In the genomic region with DNA sequence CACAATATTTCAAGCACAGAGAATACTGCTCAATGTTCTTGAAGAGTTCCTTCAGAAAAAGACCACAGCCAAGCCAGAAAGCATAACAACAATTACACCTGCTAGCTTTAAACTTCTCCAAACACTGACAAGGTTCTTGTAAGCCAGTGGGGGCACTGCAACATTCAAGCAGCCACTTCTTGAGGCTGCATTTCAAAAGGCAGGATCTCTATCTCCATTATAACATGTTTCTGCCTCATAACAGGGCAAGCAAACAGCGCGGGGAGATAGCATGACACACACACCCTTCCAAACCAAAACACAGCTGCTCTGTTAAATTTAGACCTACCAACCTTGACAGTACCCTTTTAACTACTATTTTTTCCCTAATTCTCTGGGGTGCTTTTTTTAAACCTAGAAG, we compare ENCODE assay signal across 8 cellular contexts. TPM values are rescaled to one million over a fixed set of nuclear protein-coding genes. Genes with fewer than 3 reads are reported as not detected.
DNase-seq lines count a peak whose midpoint lies in the region; ATAC-seq and TF ChIP-seq lines count a peak whose summit lies in the region.

No MANE protein-coding gene starts in this region.

- H3K36me3 ChIP-seq in OCI-LY7 (ENCODE audit: insufficient read depth, low read length): peaks cover 22% of the 10 kb centered on the region
- H3K36me3 ChIP-seq in heart left ventricle: peaks cover 0 to 3% (median 0%) of the 10 kb centered on the region in 9 donors

- CTCF ChIA-PET in OCI-LY7 (lab: Charles Lee; ENCODE audit: unreplicated experiment): no interaction called here
- CTCF ChIA-PET in activated CD8-positive, alpha-beta T cell treated with anti-CD3 and anti-CD28 coated beads, Interleukin-2, amount 10 ng/mL, durations not matched to agents 7 days and 5 days (lab: Charles Lee): interaction anchor here (0.7 kb wide), 1 partner anchor 213 kb away, joined by 3 read pairs; no protein-coding TSS in a partner anchor

- peaks cover 4% of the 10 kb centered on the region for H3K4me1 Mint-ChIP-seq in activated CD8-positive, alpha-beta T cell treated with anti-CD3 and anti-CD28 coated beads, Interleukin-2, amount 10 ng/mL, durations not matched to agents 7 days and 5 days (ENCODE audit: low read depth)

- TF ChIP-seq POLR2A in heart left ventricle (IDR thresholded peaks at IDR 0.05): no peak

- TF ChIP-seq CTCF in AG09309 (IDR thresholded peaks at IDR 0.05; ENCODE audit: control insufficient read depth, insufficient read depth, low read depth, low read length, missing control alignments) (peak; percentile 19), GM20000 (IDR thresholded peaks at IDR 0.05; ENCODE audit: extremely low read depth, missing control alignments) (no peak), OCI-LY7 (conservative IDR thresholded peaks at IDR 0.05; ENCODE audit: low read length) (peak; percentile 73), heart left ventricle (IDR thresholded peaks at IDR 0.05) (peak in 3 of 12 donors; percentile 25 to 41 (median 30))

- H3K27me3 Mint-ChIP-seq in activated CD8-positive, alpha-beta T cell treated with anti-CD3 and anti-CD28 coated beads, Interleukin-2, amount 10 ng/mL, durations not matched to agents 7 days and 5 days (ENCODE audit: low read depth): no peaks in the 10 kb centered on the region

- no peaks in the 10 kb centered on the region for H3K9me2 ChIP-seq in OCI-LY7 (ENCODE audit: insufficient read depth, low read length)

- intact Hi-C loops in OCI-LY7 (cut with micrococcal nuclease; ENCODE audit: unreplicated experiment) (no loop called here), heart left ventricle (cut with DNase I) (no loop called here)

- H3K9me3 ChIP-seq in OCI-LY7 (ENCODE audit: low read length) (no peaks in the 10 kb centered on the region), heart left ventricle (no peaks in the 10 kb centered on the region)

- no TSS peak for BruUV-seq in OCI-LY7 (replicated peaks; lab: Mats Ljungman, UMichigan)

- peak; percentile 48 to 56 (median 55) for ATAC-seq in heart left ventricle
- no peak for ATAC-seq in GM21825 (IDR thresholded peaks at IDR 0.05; ENCODE audit: unreplicated experiment)
- no peak for ATAC-seq in activated CD8-positive, alpha-beta T cell treated with anti-CD3 and anti-CD28 coated beads, Interleukin-2, amount 10 ng/mL, durations not matched to agents 7 days and 5 days

- no peak overlapping the region for H3K27ac Mint-ChIP-seq in activated CD8-positive, alpha-beta T cell treated with anti-CD3 and anti-CD28 coated beads, Interleukin-2, amount 10 ng/mL, durations not matched to agents 7 days and 5 days

- peaks cover 80% of the 10 kb centered on the region for H3K79me2 ChIP-seq in OCI-LY7 (ENCODE audit: insufficient read depth, low read depth, low read length)

- WGBS in heart left ventricle, 4 donors: 24 to 33% (median 27%) methylated on average over 2 of the region's 2 CpGs

- no peak overlapping the region for H3K27ac ChIP-seq in OCI-LY7 (ENCODE audit: low read depth, low read length, poor library complexity, severe bottlenecking)
- H3K27ac ChIP-seq in heart left ventricle: peak overlapping the region in 9 of 12 donors; percentile 1 to 80 (median 39)

- no peak overlapping the region for H3K4me3 Mint-ChIP-seq in activated CD8-positive, alpha-beta T cell treated with anti-CD3 and anti-CD28 coated beads, Interleukin-2, amount 10 ng/mL, durations not matched to agents 7 days and 5 days

- DNase-seq in AG09309 (ENCODE audit: low read depth) (no peak), GM20000 (ENCODE audit: low spot score) (peak; percentile 23), OCI-LY7 (ENCODE audit: low spot score) (peak; percentile 65), heart left ventricle (peak in 2 of 5 donors; percentile 19 to 31), SHP77 (lab: John Stamatoyannopoulos, UW) (no peak), NK-92 (lab: John Stamatoyannopoulos, UW; ENCODE audit: unreplicated experiment) (no peak)
- no peak for DNase-seq in activated CD8-positive, alpha-beta T cell treated with anti-CD3 and anti-CD28 coated beads, Interleukin-2, amount 10 ng/mL, durations not matched to agents 7 days and 5 days

- peaks cover 18% of the 10 kb centered on the region for H3K4me1 ChIP-seq in OCI-LY7 (ENCODE audit: insufficient read depth, low read length, poor library complexity, severe bottlenecking)
- peaks cover 3 to 56% (median 46%) of the 10 kb centered on the region in 12 donors for H3K4me1 ChIP-seq in heart left ventricle

- POLR2A ChIA-PET in OCI-LY7 (lab: Charles Lee): interaction anchor here (0.5 to 1.8 kb wide), 7 partner anchors 11 to 250 kb away, joined by 3 to 6 read pairs (median 3); no protein-coding TSS in a partner anchor
- POLR2A ChIA-PET in activated CD8-positive, alpha-beta T cell treated with anti-CD3 and anti-CD28 coated beads, Interleukin-2, amount 10 ng/mL, durations not matched to agents 7 days and 5 days (lab: Charles Lee): no interaction called here

- no peak overlapping the region for H3K4me3 ChIP-seq in AG09309 (ENCODE audit: control insufficient read depth, low read depth, low read length)
- no peak overlapping the region for H3K4me3 ChIP-seq in OCI-LY7 (ENCODE audit: low read depth, low read length, poor library complexity, severe bottlenecking)
- no peak overlapping the region for H3K4me3 ChIP-seq in heart left ventricle

- peaks cover 5% of the 10 kb centered on the region for H3K36me3 Mint-ChIP-seq in activated CD8-positive, alpha-beta T cell treated with anti-CD3 and anti-CD28 coated beads, Interleukin-2, amount 10 ng/mL, durations not matched to agents 7 days and 5 days (ENCODE audit: low read depth)

- H3K4me2 ChIP-seq in OCI-LY7 (ENCODE audit: low read length): peak overlapping the region; percentile 26; the same call in 1 of the 2 replicates

- no peak overlapping the region for H2AFZ ChIP-seq in OCI-LY7 (ENCODE audit: low read length)

- H3K27me3 ChIP-seq in heart left ventricle: no peaks in the 10 kb centered on the region

- peaks cover 35% of the 10 kb centered on the region for H4K20me1 ChIP-seq in OCI-LY7 (ENCODE audit: insufficient read depth, low read length)

- no peaks in the 10 kb centered on the region for H3K9me3 Mint-ChIP-seq in activated CD8-positive, alpha-beta T cell treated with anti-CD3 and anti-CD28 coated beads, Interleukin-2, amount 10 ng/mL, durations not matched to agents 7 days and 5 days (ENCODE audit: insufficient read depth)

RNA-seq across cellular contexts. Expression of a gene that starts 30.8 kb away (rescaled TPM):
- 83.8 and 141 TPM in 2 replicates for total RNA-seq in OCI-LY7 (2014; rRNA removed; shearing (Covaris generic))
- total RNA-seq in OCI-LY7 (2022) (83.5 and 86.7 TPM in 2 replicates), heart left ventricle (100 to 1,000 TPM in 8 of 9 donors, 10 to 100 TPM in 1; 92.9 to 197 (median 176) TPM)
- polyA plus RNA-seq in heart left ventricle: 100 to 1,000 TPM; 108 to 186 TPM
- 10 to 100 TPM; 60.1 to 62.5 TPM for total RNA-seq in activated CD8-positive, alpha-beta T cell treated with anti-CD3 and anti-CD28 coated beads, Interleukin-2, amount 10 ng/mL, durations not matched to agents 7 days and 5 days

Comparison
In these comparisons a context has a peak if more than half of its experiments do, and no peak if none do; other contexts are left out.
1. DNase-seq: peak in GM20000 (single experiment) and OCI-LY7 (single experiment); none in AG09309 (single experiment), SHP77 (0 of 2), activated CD8-positive, alpha-beta T cell treated with anti-CD3 and anti-CD28 coated beads, Interleukin-2, amount 10 ng/mL, durations not matched to agents 7 days and 5 days (single experiment) and NK-92 (single experiment).
2. ATAC-seq: peak in heart left ventricle (4 of 4); none in GM21825 (single experiment) and activated CD8-positive, alpha-beta T cell treated with anti-CD3 and anti-CD28 coated beads, Interleukin-2, amount 10 ng/mL, durations not matched to agents 7 days and 5 days (single experiment).